ENCODE assay signal across 13 cellular contexts in genomic region chr7:54877683-54878082, GRCh38.
DNase-seq lines count a peak whose midpoint lies in the region; FAIRE-seq and TF ChIP-seq lines count a peak whose summit lies in the region.
"Had no signal": no experiment of that assay in that cellular context is flagged by ENCODE, and none has a peak within 500 bp of the region (broad histone marks: within the 10 kb centered on the region; RNA-seq: fewer than 3 reads in every experiment).

No MANE protein-coding gene starts in this region.

- no peaks in the 10 kb centered on the region for H3K36me3 ChIP-seq in keratinocyte (ENCODE audit: control insufficient read depth in 2 of 2, extremely low read depth in 1 of 2, insufficient read depth in 2 of 2, low read length in 2 of 2)
- H3K36me3 ChIP-seq: cardiac muscle cell had no signal

- no peak for TF ChIP-seq POLR2A in lower leg skin (IDR thresholded peaks at IDR 0.05)

- DNase-seq in SIG-M5 treated with dmso at 0.1 percent for 504 hours (lab: John Stamatoyannopoulos, UW; ENCODE audit: unreplicated experiment), result peak; percentile 19
- no peak for DNase-seq in SIG-M5 (lab: John Stamatoyannopoulos, UW)
- DNase-seq in SW480 (ENCODE audit: low spot score), result peak; percentile 38
- DNase-seq in keratinocyte (ENCODE audit: low read depth, low spot score), result no peak
- no peak for DNase-seq in NK-92 (lab: John Stamatoyannopoulos, UW; ENCODE audit: unreplicated experiment)
- DNase-seq in lower leg skin (ENCODE audit: low spot score in 2 of 2), result no peak
- no peak for DNase-seq in glutamatergic neuron
- no peak for DNase-seq in GM10248 (ENCODE audit: extremely low spot score)
- DNase-seq: GF-D8, kidney glomerular epithelial cell, NCI-H2081 had no signal

- no peaks in the 10 kb centered on the region for H3K79me2 ChIP-seq in keratinocyte (ENCODE audit: control insufficient read depth, insufficient read depth, low read length)

- peak; percentile 93 for FAIRE-seq in keratinocyte (lab: Jason Lieb, UNC)

- no peaks in the 10 kb centered on the region for H3K9me1 ChIP-seq in keratinocyte (ENCODE audit: control insufficient read depth, extremely low read depth, insufficient read depth, low read length)

- peak overlapping the region; percentile 2 for H3K27ac ChIP-seq in keratinocyte (ENCODE audit: control insufficient read depth, insufficient read depth, low read length)
- H3K27ac ChIP-seq: cardiac muscle cell had no signal

- peak overlapping the region; percentile 83 for H2AFZ ChIP-seq in keratinocyte (ENCODE audit: control insufficient read depth, low read length)

- dilution Hi-C loops in keratinocyte (cut with MboI; ENCODE audit: extremely low pct_ligation_motif_present, low sequenced_read_pairs), result no loop called here

- no peak overlapping the region for H3K27ac Mint-ChIP-seq in glutamatergic neuron (ENCODE audit: unreplicated experiment)
- H3K27ac Mint-ChIP-seq: activated T-helper 1 cell treated with anti-CD3 and anti-CD28 coated beads, Interleukin-12 subunit alpha, Interleukin-12 subunit beta, Interleukin-2, Interleukin-4 antibody, amounts not matched to agents 30 ng/mL and 10 ng/mL and 1 ng/mL, durations not matched to agents 14 hours and 24 hours and 36 hours had no signal

- H3K27me3 Mint-ChIP-seq in glutamatergic neuron (ENCODE audit: unreplicated experiment), result no peaks in the 10 kb centered on the region

- no peak overlapping the region for H3K4me3 Mint-ChIP-seq in glutamatergic neuron (ENCODE audit: unreplicated experiment)
- H3K4me3 Mint-ChIP-seq: activated T-helper 1 cell treated with anti-CD3 and anti-CD28 coated beads, Interleukin-12 subunit alpha, Interleukin-12 subunit beta, Interleukin-2, Interleukin-4 antibody, amounts not matched to agents 30 ng/mL and 10 ng/mL and 1 ng/mL, durations not matched to agents 14 hours and 24 hours and 36 hours had no signal

- no peaks in the 10 kb centered on the region for H4K20me1 ChIP-seq in keratinocyte (ENCODE audit: control insufficient read depth, extremely low read depth, insufficient read depth, low read length)

- peak overlapping the region; percentile 22 for H3K9ac ChIP-seq in keratinocyte (ENCODE audit: control insufficient read depth, extremely low read depth, insufficient read depth, low read length)

- POLR2A ChIA-PET in GM10248 (lab: Yijun Ruan, JAX), result no interaction called here

- no peaks in the 10 kb centered on the region for H3K36me3 Mint-ChIP-seq in glutamatergic neuron (ENCODE audit: unreplicated experiment)

- no peaks in the 10 kb centered on the region for H3K27me3 ChIP-seq in keratinocyte (ENCODE audit: control insufficient read depth, extremely low read depth, insufficient read depth, low read length)
- H3K27me3 ChIP-seq: cardiac muscle cell had no signal

- H3K4me2 ChIP-seq in keratinocyte (ENCODE audit: control insufficient read depth, extremely low read depth, insufficient read depth, low read depth, low read length), result peak overlapping the region; percentile 52

- intact Hi-C loops in lower leg skin (cut with DNase I; ENCODE audit: low total_unique reads), result no loop called here

- H3K4me1 ChIP-seq in keratinocyte (ENCODE audit: control insufficient read depth, extremely low read depth, insufficient read depth, low read length), result peaks cover 10% of the 10 kb centered on the region

- 46 to 48% methylated on average over 2 of the region's 2 CpGs for WGBS in lower leg skin, 2 donors

- H3K9me3 Mint-ChIP-seq in glutamatergic neuron (ENCODE audit: unreplicated experiment), result no peaks in the 10 kb centered on the region
- H3K9me3 Mint-ChIP-seq: activated T-helper 1 cell treated with anti-CD3 and anti-CD28 coated beads, Interleukin-12 subunit alpha, Interleukin-12 subunit beta, Interleukin-2, Interleukin-4 antibody, amounts not matched to agents 30 ng/mL and 10 ng/mL and 1 ng/mL, durations not matched to agents 14 hours and 24 hours and 36 hours had no signal

- no peaks in the 10 kb centered on the region for H3K4me1 Mint-ChIP-seq in glutamatergic neuron (ENCODE audit: low read depth, unreplicated experiment)

- peak; percentile 32 to 57 (median 38) for TF ChIP-seq CTCF in keratinocyte (optimal IDR thresholded peaks at IDR 0.05 in 1 of 3, IDR thresholded peaks at IDR 0.05 in 1 of 3, conservative IDR thresholded peaks at IDR 0.05 in 1 of 3; ENCODE audit: extremely low read depth in 1 of 3, insufficient read depth in 2 of 3, low read length in 3 of 3)
- no peak for TF ChIP-seq CTCF in lower leg skin (IDR thresholded peaks at IDR 0.05)
- TF ChIP-seq CTCF in glutamatergic neuron (IDR thresholded peaks at IDR 0.05; ENCODE audit: partially characterized antibody, unreplicated experiment), result no peak
- TF ChIP-seq CTCF in GM10248 (IDR thresholded peaks at IDR 0.05; ENCODE audit: control extremely low read depth, extremely low read depth, low read depth, missing control alignments), result no peak

- CTCF ChIA-PET in GM10248 (lab: Yijun Ruan, JAX), result interaction anchor here (1.0 to 1.2 kb wide), 3 partner anchors 15 to 378 kb away, joined by 3 to 4 read pairs (median 3); no protein-coding TSS in a partner anchor

- H3K4me3 ChIP-seq in keratinocyte (ENCODE audit: control insufficient read depth in 2 of 3, extremely low read depth in 1 of 3, insufficient read depth in 2 of 3, low read depth in 1 of 3, low read length in 3 of 3) (peak overlapping the region in 1 of 3 experiments; percentile 1), lower leg skin (ENCODE audit: low read depth, poor library complexity, severe bottlenecking) (no peak overlapping the region)
- H3K4me3 ChIP-seq: cardiac muscle cell had no signal

- H3K9me3 ChIP-seq in keratinocyte (ENCODE audit: control insufficient read depth, low read depth, low read length), result no peaks in the 10 kb centered on the region

Comparison
In these comparisons a context has a peak if more than half of its experiments do, and no peak if none do; other contexts are left out.
1. DNase-seq: peak in SIG-M5 treated with dmso at 0.1 percent for 504 hours (single experiment) and SW480 (single experiment); none in SIG-M5 (single experiment), keratinocyte (single experiment), NK-92 (single experiment), lower leg skin (0 of 2), glutamatergic neuron (single experiment) and GM10248 (single experiment).
2. CTCF ChIP-seq: peak in keratinocyte (3 of 3); none in lower leg skin (0 of 3), glutamatergic neuron (single experiment) and GM10248 (single experiment).